ENCODE assay signal across 26 cellular contexts in genomic region chr4:7710576-7711329, GRCh38.
"Had no signal": no experiment of that assay in that cellular context is flagged by ENCODE, and none has a peak within 500 bp of the region (broad histone marks: within the 10 kb centered on the region; RNA-seq: fewer than 3 reads in every experiment).

No MANE protein-coding gene starts in this region.

- H3K27ac ChIP-seq: adrenal gland, ascending aorta, brain microvascular endothelial cell, colonic mucosa, epithelial cell of prostate, gastroesophageal sphincter, heart left ventricle, lower lobe of right lung, thyroid gland, upper lobe of right lung had no signal

- H3K4me3 ChIP-seq: adrenal gland, ascending aorta, colonic mucosa, gastroesophageal sphincter, heart left ventricle, lower lobe of right lung, thyroid gland, upper lobe of right lung had no signal

- H3K36me3 ChIP-seq: adrenal gland, ascending aorta, brain microvascular endothelial cell, colonic mucosa, heart left ventricle, lower lobe of right lung, thyroid gland, upper lobe of right lung had no signal

- H3K9me3 ChIP-seq: adrenal gland, ascending aorta, colonic mucosa, lower lobe of right lung, thyroid gland, upper lobe of right lung had no signal

- H3K4me3 Mint-ChIP-seq: activated naive CD8-positive, alpha-beta T cell; activated T-cell treated with anti-CD3 and anti-CD28 coated beads, Interleukin-2, amount 50 U/mL, for 4 hours; naive B cell; neural crest cell had no signal

- H3K27me3 Mint-ChIP-seq: activated naive CD8-positive, alpha-beta T cell; naive B cell had no signal

- H3K27ac Mint-ChIP-seq: activated naive CD8-positive, alpha-beta T cell; activated T-helper 2 cell treated with anti-CD3 and anti-CD28 coated beads, Interferon-gamma antibody, Interleukin-2, Interleukin-4, amounts not matched to agents 10 μg/mL and 5 μg/mL and 100 μg/mL, durations not matched to agents 14 hours and 24 hours and 36 hours; naive B cell; progenitor cell of endocrine pancreas had no signal

- DNase-seq: activated CD4-positive, alpha-beta T cell treated with anti-CD3 and anti-CD28 coated beads for 1 hour; activated CD8-positive, alpha-beta memory T cell treated with anti-CD3 and anti-CD28 coated beads for 24 hours; activated CD8-positive, alpha-beta memory T cell treated with anti-CD3 and anti-CD28 coated beads, Interleukin-2, amount 50 U/mL, for 4 hours; activated naive CD4-positive, alpha-beta T cell; activated T-cell treated with anti-CD3 and anti-CD28 coated beads, Interleukin-2, amount 50 U/mL, for 4 hours; adrenal gland; brain microvascular endothelial cell; central memory CD4-positive, alpha-beta T cell; colonic mucosa; islet precursor cell; left cardiac atrium; lower lobe of right lung; naive B cell; stimulated activated CD4-positive, alpha-beta T cell treated with anti-CD3 and anti-CD28 coated beads, Interleukin-12 subunit alpha, Interleukin-12 subunit beta, amount 100 ng/mL, for 4 hours; stimulated activated CD4-positive, alpha-beta T cell treated with anti-CD3 and anti-CD28 coated beads, Interleukin-4, amount 100 ng/mL, for 4 hours; stimulated activated naive CD8-positive, alpha-beta T cell treated with anti-CD3 and anti-CD28 coated beads, Interleukin-15, Interleukin-2, amounts not matched to agents 100 U/mL and 50 U/mL, for 24 hours; thyroid gland; upper lobe of right lung had no signal

- ATAC-seq: activated T-cell treated with anti-CD3 and anti-CD28 coated beads, Interleukin-2, amount 50 U/mL, for 4 hours; gastroesophageal sphincter; heart left ventricle; left cardiac atrium; lower lobe of right lung; stimulated activated naive CD8-positive, alpha-beta T cell treated with anti-CD3 and anti-CD28 coated beads, Interleukin-15, Interleukin-2, amounts not matched to agents 100 U/mL and 50 U/mL, for 24 hours; upper lobe of right lung had no signal

- H3K27me3 ChIP-seq: ascending aorta, brain microvascular endothelial cell, colonic mucosa, gastroesophageal sphincter, heart left ventricle, thyroid gland, upper lobe of right lung had no signal

- H3K36me3 Mint-ChIP-seq: activated naive CD8-positive, alpha-beta T cell had no signal

- H3K9me3 Mint-ChIP-seq: activated T-cell treated with anti-CD3 and anti-CD28 coated beads, Interleukin-2, amount 50 U/mL, for 4 hours; activated T-helper 2 cell treated with anti-CD3 and anti-CD28 coated beads, Interferon-gamma antibody, Interleukin-2, Interleukin-4, amounts not matched to agents 10 μg/mL and 5 μg/mL and 100 μg/mL, durations not matched to agents 14 hours and 24 hours and 36 hours; neural crest cell had no signal

- H3K4me1 ChIP-seq: adrenal gland, ascending aorta, colonic mucosa, gastroesophageal sphincter, heart left ventricle, lower lobe of right lung, thyroid gland, upper lobe of right lung had no signal

- H3K4me1 Mint-ChIP-seq: naive B cell had no signal
